Comparison of ENCODE assay signal across 21 cellular contexts in the genomic region with DNA sequence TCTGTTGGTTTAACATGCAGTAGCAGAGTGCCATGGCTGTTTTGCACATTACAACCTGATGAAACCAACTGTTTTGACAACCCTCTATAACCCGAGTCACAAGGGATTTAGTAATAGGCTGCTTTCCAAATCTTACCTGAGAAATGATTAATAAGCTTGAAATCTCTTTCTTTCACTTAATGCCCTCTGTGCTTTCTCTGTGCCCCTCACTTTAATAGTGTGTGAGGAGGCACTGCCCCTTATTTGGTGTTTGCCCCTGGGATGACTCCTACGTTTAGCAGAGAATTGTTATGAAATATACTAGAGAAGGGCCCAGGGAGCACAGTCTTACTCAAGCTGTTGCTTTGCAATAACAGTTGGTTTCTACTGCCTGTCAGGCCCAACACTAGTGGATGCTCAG. TPM values are rescaled to one million over a fixed set of nuclear protein-coding genes. Genes with fewer than 3 reads are reported as not detected.
"Had no signal": no experiment of that assay in that cellular context is flagged by ENCODE, and none has a peak within 500 bp of the region (broad histone marks: within the 10 kb centered on the region; RNA-seq: fewer than 3 reads in every experiment).

No MANE protein-coding gene starts in this region.

- H3K36me3 ChIP-seq: esophagus squamous epithelium, left lung, suprapubic skin, transverse colon, uterus had no signal

- H3K27me3 ChIP-seq: body of pancreas, esophagus squamous epithelium, left lung, suprapubic skin, transverse colon, uterus had no signal

- ATAC-seq: activated T-cell treated with anti-CD3 and anti-CD28 coated beads, Interleukin-2, amount 50 U/mL, for 72 hours; body of pancreas; left lung; stimulated activated naive CD8-positive, alpha-beta T cell treated with anti-CD3 and anti-CD28 coated beads, Interleukin-15, amount 100 ng/mL, for 72 hours had no signal

- H3K4me1 ChIP-seq: body of pancreas, left lung, suprapubic skin, transverse colon, uterus had no signal

- DNase-seq: activated CD4-positive, alpha-beta T cell treated with anti-CD3 and anti-CD28 coated beads, Interleukin-2, amount 50 U/mL, for 4 hours; activated gamma-delta T cell; activated T-cell treated with anti-CD3 and anti-CD28 coated beads, Interleukin-2, amount 50 U/mL, for 72 hours; amygdala; body of pancreas; esophagus squamous epithelium; glutamatergic neuron; hippocampal formation; left lung; nephron progenitor cell; nucleus accumbens; retina; stimulated activated CD4-positive, alpha-beta T cell treated with anti-CD3 and anti-CD28 coated beads, Interleukin-2, amount 100 ng/mL, for 48 hours; stimulated activated naive CD8-positive, alpha-beta T cell treated with anti-CD3 and anti-CD28 coated beads, Interleukin-15, amount 100 ng/mL, for 72 hours; SW 1271; T-helper 2 cell; transverse colon; uterus had no signal

- H3K9me3 ChIP-seq: body of pancreas, esophagus squamous epithelium, left lung, suprapubic skin, transverse colon, uterus had no signal

- H3K4me3 ChIP-seq: body of pancreas, coronary artery, esophagus squamous epithelium, left lung, suprapubic skin, transverse colon, uterus had no signal

- H3K27ac ChIP-seq: body of pancreas, coronary artery, esophagus squamous epithelium, left lung, suprapubic skin, transverse colon, uterus had no signal

RNA-seq across cellular contexts. Expression of a gene that starts 31.0 kb away (rescaled TPM):
- total RNA-seq: activated CD8-positive, alpha-beta memory T cell treated with anti-CD3 and anti-CD28 coated beads for 36 hours; activated T-cell treated with anti-CD3 and anti-CD28 coated beads, Interleukin-2, amount 50 U/mL, for 72 hours had no signal
